1 cellular context compared by ENCODE assay signal in the genomic region with DNA sequence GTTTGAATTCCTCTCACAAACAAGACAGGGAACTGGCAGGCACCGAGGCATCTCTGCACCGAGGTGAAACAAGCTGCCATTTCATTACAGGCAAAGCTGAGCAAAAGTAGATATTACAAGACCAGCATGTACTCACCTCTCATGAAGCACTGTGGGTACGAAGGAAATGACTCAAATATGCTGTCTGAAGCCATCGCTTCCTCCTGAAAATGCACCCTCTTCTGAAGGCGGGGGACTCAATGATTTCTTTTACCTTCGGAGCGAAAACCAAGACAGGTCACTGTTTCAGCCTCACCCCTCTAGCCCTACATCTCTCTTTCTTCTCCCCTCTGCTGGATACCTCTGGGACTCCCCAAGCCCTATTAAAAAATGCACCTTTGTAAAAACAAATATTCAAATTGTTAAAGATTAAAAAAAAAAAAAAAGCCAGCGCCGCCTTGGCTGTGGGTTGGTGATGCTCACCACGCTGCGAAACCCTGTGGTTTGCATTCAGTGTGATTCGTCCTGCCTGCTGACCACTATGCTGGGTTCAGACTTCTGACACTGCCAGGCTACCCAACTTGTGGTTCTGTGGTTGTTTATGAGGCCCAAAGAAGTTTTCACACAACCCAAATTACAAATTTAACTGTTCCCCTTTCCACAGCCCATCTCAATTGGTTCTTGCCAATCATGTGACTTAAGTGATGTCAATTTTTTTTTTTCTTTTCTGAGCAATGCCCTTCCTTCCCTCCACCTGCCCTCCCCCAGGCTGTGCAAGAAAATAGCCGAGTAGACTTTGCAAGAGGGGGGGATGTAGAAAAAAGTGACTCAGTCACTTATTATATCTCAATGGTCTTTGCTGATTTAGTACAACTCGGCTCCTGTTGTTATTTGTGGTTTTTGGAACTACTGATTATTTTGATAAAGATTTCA.
A peak's percentile ranks its signal among the peaks of the same experiment; 100 is the strongest.
TF ChIP-seq lines count a peak whose summit lies in the region.

Gene RUNX1, minus strand, starts transcription at position 597 of the 912 bp plus-strand sequence.

TF ChIP-seq in GM12878, 131 proteins besides CTCF, POLR2A, EP300 and RAD21 (continued from another document and continues in another):
- no peak for TF ChIP-seq NRF1 (conservative IDR thresholded peaks at IDR 0.05; ENCODE audit: low read depth, low read length)
- no peak for TF ChIP-seq SIN3A (IDR thresholded peaks at IDR 0.05; ENCODE audit: low read depth, low read length)
- no peak for TF ChIP-seq STAT3 (IDR thresholded peaks at IDR 0.05; ENCODE audit: low read depth, low read length)
- no peak for TF ChIP-seq MTA3 (IDR thresholded peaks at IDR 0.05; ENCODE audit: borderline replicate concordance, low read length)
- no peak for TF ChIP-seq CBX5 (IDR thresholded peaks at IDR 0.05; ENCODE audit: low read depth)
- TF ChIP-seq ATF7 (IDR thresholded peaks at IDR 0.05; ENCODE audit: low read depth) = peak; percentile 55
- peak; percentile 42 for TF ChIP-seq USF1 (IDR thresholded peaks at IDR 0.05; ENCODE audit: borderline replicate concordance, extremely low read length, insufficient read depth, low read depth, low read length)
- TF ChIP-seq MTA2 (IDR thresholded peaks at IDR 0.05; ENCODE audit: low read depth) = peak; percentile 77
- no peak for TF ChIP-seq SMAD1 (IDR thresholded peaks at IDR 0.05; ENCODE audit: low read depth, partially characterized antibody)
- TF ChIP-seq, protein P1, sequence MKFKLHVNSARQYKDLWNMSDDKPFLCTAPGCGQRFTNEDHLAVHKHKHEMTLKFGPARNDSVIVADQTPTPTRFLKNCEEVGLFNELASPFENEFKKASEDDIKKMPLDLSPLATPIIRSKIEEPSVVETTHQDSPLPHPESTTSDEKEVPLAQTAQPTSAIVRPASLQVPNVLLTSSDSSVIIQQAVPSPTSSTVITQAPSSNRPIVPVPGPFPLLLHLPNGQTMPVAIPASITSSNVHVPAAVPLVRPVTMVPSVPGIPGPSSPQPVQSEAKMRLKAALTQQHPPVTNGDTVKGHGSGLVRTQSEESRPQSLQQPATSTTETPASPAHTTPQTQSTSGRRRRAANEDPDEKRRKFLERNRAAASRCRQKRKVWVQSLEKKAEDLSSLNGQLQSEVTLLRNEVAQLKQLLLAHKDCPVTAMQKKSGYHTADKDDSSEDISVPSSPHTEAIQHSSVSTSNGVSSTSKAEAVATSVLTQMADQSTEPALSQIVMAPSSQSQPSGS (IDR thresholded peaks at IDR 0.05; ENCODE audit: low read length) = no peak
- no peak for TF ChIP-seq RBBP5 (conservative IDR thresholded peaks at IDR 0.05)
- no peak for TF ChIP-seq ZBTB11 (CRISPR knock-in tag; IDR thresholded peaks at IDR 0.05)
- no peak for TF ChIP-seq NFIC (IDR thresholded peaks at IDR 0.05; ENCODE audit: low read depth, low read length)
- TF ChIP-seq, protein P2, sequence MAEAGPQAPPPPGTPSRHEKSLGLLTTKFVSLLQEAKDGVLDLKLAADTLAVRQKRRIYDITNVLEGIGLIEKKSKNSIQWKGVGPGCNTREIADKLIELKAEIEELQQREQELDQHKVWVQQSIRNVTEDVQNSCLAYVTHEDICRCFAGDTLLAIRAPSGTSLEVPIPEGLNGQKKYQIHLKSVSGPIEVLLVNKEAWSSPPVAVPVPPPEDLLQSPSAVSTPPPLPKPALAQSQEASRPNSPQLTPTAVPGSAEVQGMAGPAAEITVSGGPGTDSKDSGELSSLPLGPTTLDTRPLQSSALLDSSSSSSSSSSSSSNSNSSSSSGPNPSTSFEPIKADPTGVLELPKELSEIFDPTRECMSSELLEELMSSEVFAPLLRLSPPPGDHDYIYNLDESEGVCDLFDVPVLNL (IDR thresholded peaks at IDR 0.05; ENCODE audit: low read depth, low read length) = no peak
- TF ChIP-seq TBL1XR1 (IDR thresholded peaks at IDR 0.05; ENCODE audit: low read depth, low read length) = peak; percentile 6; the same call in 1 of the 2 replicates
- TF ChIP-seq LARP7 (IDR thresholded peaks at IDR 0.05) = no peak
- TF ChIP-seq ZNF592 (IDR thresholded peaks at IDR 0.05) = no peak
- TF ChIP-seq NBN (IDR thresholded peaks at IDR 0.05) = no peak
- no peak for TF ChIP-seq GATAD2B (conservative IDR thresholded peaks at IDR 0.05; ENCODE audit: low read depth)
- no peak for TF ChIP-seq NR2F1 (conservative IDR thresholded peaks at IDR 0.05)
- TF ChIP-seq KAT2A (conservative IDR thresholded peaks at IDR 0.05; ENCODE audit: control insufficient read depth, low read depth, low read length) = no peak
- no peak for TF ChIP-seq NR2C1 (IDR thresholded peaks at IDR 0.05)
- TF ChIP-seq ZNF207 (IDR thresholded peaks at IDR 0.05; ENCODE audit: borderline replicate concordance) = 0 out of 2 replicates have a peak, but pooled peaks have one; percentile 42
- TF ChIP-seq ASH2L (IDR thresholded peaks at IDR 0.05; ENCODE audit: borderline replicate concordance, low read depth) = peak; percentile 75; the same call in 1 of the 2 replicates
- peak; percentile 62; the same call in 1 of the 2 replicates for TF ChIP-seq TCF12 (IDR thresholded peaks at IDR 0.05; ENCODE audit: low read depth, low read length)
- TF ChIP-seq, protein P3, sequence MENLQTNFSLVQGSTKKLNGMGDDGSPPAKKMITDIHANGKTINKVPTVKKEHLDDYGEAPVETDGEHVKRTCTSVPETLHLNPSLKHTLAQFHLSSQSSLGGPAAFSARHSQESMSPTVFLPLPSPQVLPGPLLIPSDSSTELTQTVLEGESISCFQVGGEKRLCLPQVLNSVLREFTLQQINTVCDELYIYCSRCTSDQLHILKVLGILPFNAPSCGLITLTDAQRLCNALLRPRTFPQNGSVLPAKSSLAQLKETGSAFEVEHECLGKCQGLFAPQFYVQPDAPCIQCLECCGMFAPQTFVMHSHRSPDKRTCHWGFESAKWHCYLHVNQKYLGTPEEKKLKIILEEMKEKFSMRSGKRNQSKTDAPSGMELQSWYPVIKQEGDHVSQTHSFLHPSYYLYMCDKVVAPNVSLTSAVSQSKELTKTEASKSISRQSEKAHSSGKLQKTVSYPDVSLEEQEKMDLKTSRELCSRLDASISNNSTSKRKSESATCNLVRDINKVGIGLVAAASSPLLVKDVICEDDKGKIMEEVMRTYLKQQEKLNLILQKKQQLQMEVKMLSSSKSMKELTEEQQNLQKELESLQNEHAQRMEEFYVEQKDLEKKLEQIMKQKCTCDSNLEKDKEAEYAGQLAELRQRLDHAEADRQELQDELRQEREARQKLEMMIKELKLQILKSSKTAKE (IDR thresholded peaks at IDR 0.05; ENCODE audit: low read depth, poor library complexity, severe bottlenecking) = peak; percentile 68
- no peak for TF ChIP-seq KLF5 (IDR thresholded peaks at IDR 0.05; ENCODE audit: partially characterized antibody)
- TF ChIP-seq DPF2 (IDR thresholded peaks at IDR 0.05) = no peak
- no peak for TF ChIP-seq PKNOX1 (IDR thresholded peaks at IDR 0.05)
- TF ChIP-seq SRF (IDR thresholded peaks at IDR 0.05; ENCODE audit: low read depth in 2 of 2, low read length in 2 of 2) = no peak
- TF ChIP-seq BMI1 (IDR thresholded peaks at IDR 0.05; ENCODE audit: borderline replicate concordance) = no peak
- TF ChIP-seq HDAC2 (IDR thresholded peaks at IDR 0.05) = no peak
- no peak for TF ChIP-seq RUNX3 (IDR thresholded peaks at IDR 0.05; ENCODE audit: low read length)
- TF ChIP-seq IRF5 (IDR thresholded peaks at IDR 0.05; ENCODE audit: borderline replicate concordance) = no peak
- no peak for TF ChIP-seq FOXM1 (IDR thresholded peaks at IDR 0.05; ENCODE audit: low read depth, low read length)
- TF ChIP-seq, protein P4, sequence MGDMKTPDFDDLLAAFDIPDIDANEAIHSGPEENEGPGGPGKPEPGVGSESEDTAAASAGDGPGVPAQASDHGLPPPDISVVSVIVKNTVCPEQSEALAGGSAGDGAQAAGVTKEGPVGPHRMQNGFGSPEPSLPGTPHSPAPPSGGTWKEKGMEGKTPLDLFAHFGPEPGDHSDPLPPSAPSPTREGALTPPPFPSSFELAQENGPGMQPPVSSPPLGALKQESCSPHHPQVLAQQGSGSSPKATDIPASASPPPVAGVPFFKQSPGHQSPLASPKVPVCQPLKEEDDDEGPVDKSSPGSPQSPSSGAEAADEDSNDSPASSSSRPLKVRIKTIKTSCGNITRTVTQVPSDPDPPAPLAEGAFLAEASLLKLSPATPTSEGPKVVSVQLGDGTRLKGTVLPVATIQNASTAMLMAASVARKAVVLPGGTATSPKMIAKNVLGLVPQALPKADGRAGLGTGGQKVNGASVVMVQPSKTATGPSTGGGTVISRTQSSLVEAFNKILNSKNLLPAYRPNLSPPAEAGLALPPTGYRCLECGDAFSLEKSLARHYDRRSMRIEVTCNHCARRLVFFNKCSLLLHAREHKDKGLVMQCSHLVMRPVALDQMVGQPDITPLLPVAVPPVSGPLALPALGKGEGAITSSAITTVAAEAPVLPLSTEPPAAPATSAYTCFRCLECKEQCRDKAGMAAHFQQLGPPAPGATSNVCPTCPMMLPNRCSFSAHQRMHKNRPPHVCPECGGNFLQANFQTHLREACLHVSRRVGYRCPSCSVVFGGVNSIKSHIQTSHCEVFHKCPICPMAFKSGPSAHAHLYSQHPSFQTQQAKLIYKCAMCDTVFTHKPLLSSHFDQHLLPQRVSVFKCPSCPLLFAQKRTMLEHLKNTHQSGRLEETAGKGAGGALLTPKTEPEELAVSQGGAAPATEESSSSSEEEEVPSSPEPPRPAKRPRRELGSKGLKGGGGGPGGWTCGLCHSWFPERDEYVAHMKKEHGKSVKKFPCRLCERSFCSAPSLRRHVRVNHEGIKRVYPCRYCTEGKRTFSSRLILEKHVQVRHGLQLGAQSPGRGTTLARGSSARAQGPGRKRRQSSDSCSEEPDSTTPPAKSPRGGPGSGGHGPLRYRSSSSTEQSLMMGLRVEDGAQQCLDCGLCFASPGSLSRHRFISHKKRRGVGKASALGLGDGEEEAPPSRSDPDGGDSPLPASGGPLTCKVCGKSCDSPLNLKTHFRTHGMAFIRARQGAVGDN (IDR thresholded peaks at IDR 0.05) = no peak
